ENCODE assay signal across 3 cellular contexts in the genomic region with DNA sequence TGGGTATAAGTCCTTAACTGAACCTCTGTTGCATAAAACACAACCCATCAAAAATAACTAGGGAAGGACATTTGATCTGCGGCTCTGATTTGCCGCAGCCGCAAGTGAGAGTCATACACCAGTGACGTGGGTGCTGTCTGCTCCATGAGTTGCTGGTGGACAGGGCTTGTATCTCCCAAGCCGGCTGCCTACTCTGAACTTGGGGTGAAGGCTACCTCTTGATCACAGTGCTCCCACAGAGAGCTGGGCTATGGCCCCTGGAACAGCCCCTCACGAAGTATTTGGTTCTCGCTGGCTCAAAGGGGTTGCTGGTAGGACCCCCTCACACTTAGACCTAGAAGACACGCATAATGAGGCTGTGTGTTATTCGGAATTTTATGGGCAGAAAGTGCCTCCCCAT.
"Had no signal": no experiment of that assay in that cellular context is flagged by ENCODE, and none has a peak within 500 bp of the region (broad histone marks: within the 10 kb centered on the region; RNA-seq: fewer than 3 reads in every experiment).

No MANE protein-coding gene starts in this region.

- H3K4me3 ChIP-seq: GM12878 had no signal

- ATAC-seq: GM12878 had no signal

- DNase-seq: GDM1, GF-D8 had no signal
